Comparison of ENCODE assay signal across 1 cellular context in genomic region chr17:75261336-75262111, GRCh38.
TF ChIP-seq lines count a peak whose summit lies in the region.

TSS of gene GGA3 (minus strand) at chr17:75261606. CDS start at chr17:75261587, 19 bp downstream.
TSS of gene MRPS7 (plus strand) at chr17:75261879. CDS start at chr17:75261901, 22 bp downstream.

TF ChIP-seq in A549, 52 proteins besides CTCF, POLR2A, EP300 and RAD21 (continued from another document):
- TF ChIP-seq E2F6 (IDR thresholded peaks at IDR 0.05; ENCODE audit: borderline replicate concordance, low read depth) (0 out of 2 replicates have a peak, but pooled peaks have one; percentile 31), KDM1A (IDR thresholded peaks at IDR 0.05; ENCODE audit: low read depth) (no peak), CHD4 (IDR thresholded peaks at IDR 0.05; ENCODE audit: borderline replicate concordance) (no peak), TP53 (CRISPR knock-in tag; IDR thresholded peaks at IDR 0.05) (peak; percentile 67; the same call in 1 of the 2 replicates), RNF2 (IDR thresholded peaks at IDR 0.05; ENCODE audit: borderline replicate concordance, low read depth) (no peak), HOXB13 (CRISPR knock-in tag; IDR thresholded peaks at IDR 0.05; ENCODE audit: low read depth) (no peak), RCOR1 (IDR thresholded peaks at IDR 0.05; ENCODE audit: low read depth, low read length) (no peak), EHMT2 (IDR thresholded peaks at IDR 0.05; ENCODE audit: low read depth) (no peak), HMGXB4 (CRISPR knock-in tag; IDR thresholded peaks at IDR 0.05; ENCODE audit: borderline replicate concordance) (no peak; the same call in 1 of the 2 replicates), JUNB (IDR thresholded peaks at IDR 0.05) (no peak), NPAS2 (CRISPR knock-in tag; IDR thresholded peaks at IDR 0.05; ENCODE audit: borderline replicate concordance) (no peak), BCL3 (IDR thresholded peaks at IDR 0.05) (peak; percentile 72; the same call in 2 of the 3 replicates), CBX8 (IDR thresholded peaks at IDR 0.05) (no peak), SREBF2 (IDR thresholded peaks at IDR 0.05) (no peak), MAFK (IDR thresholded peaks at IDR 0.05; ENCODE audit: partially characterized antibody) (no peak), RARB (CRISPR knock-in tag; IDR thresholded peaks at IDR 0.05) (no peak), POLR2AphosphoS2 (conservative IDR thresholded peaks at IDR 0.05; ENCODE audit: low read length) (no peak), CBX2 (IDR thresholded peaks at IDR 0.05; ENCODE audit: borderline replicate concordance, low read depth) (no peak), ATOH8 (CRISPR knock-in tag; IDR thresholded peaks at IDR 0.05; ENCODE audit: low read depth) (no peak), BHLHE40 (IDR thresholded peaks at IDR 0.05; ENCODE audit: low read depth, low read length) (no peak)
- TF ChIP-seq, protein P1, sequence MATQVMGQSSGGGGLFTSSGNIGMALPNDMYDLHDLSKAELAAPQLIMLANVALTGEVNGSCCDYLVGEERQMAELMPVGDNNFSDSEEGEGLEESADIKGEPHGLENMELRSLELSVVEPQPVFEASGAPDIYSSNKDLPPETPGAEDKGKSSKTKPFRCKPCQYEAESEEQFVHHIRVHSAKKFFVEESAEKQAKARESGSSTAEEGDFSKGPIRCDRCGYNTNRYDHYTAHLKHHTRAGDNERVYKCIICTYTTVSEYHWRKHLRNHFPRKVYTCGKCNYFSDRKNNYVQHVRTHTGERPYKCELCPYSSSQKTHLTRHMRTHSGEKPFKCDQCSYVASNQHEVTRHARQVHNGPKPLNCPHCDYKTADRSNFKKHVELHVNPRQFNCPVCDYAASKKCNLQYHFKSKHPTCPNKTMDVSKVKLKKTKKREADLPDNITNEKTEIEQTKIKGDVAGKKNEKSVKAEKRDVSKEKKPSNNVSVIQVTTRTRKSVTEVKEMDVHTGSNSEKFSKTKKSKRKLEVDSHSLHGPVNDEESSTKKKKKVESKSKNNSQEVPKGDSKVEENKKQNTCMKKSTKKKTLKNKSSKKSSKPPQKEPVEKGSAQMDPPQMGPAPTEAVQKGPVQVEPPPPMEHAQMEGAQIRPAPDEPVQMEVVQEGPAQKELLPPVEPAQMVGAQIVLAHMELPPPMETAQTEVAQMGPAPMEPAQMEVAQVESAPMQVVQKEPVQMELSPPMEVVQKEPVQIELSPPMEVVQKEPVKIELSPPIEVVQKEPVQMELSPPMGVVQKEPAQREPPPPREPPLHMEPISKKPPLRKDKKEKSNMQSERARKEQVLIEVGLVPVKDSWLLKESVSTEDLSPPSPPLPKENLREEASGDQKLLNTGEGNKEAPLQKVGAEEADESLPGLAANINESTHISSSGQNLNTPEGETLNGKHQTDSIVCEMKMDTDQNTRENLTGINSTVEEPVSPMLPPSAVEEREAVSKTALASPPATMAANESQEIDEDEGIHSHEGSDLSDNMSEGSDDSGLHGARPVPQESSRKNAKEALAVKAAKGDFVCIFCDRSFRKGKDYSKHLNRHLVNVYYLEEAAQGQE (IDR thresholded peaks at IDR 0.05), result peak; percentile 96
